Comparison of ENCODE assay signal across 2 cellular contexts in genomic region chr3:25428003-25428861, GRCh38.
A peak's percentile ranks its signal among the peaks of the same experiment; 100 is the strongest.
TF ChIP-seq lines count a peak whose summit lies in the region.

TSS of gene RARB (plus strand) at chr3:25428263. CDS start at chr3:25428732, 469 bp downstream.

TF ChIP-seq in H1, 55 proteins besides CTCF, POLR2A, EP300 and RAD21 (continues in another document):
- TF ChIP-seq RBBP5 (IDR thresholded peaks at IDR 0.05; ENCODE audit: borderline replicate concordance, low read depth, low read length) (no peak), SAP30 (IDR thresholded peaks at IDR 0.05; ENCODE audit: insufficient read depth, insufficient replicate concordance, low read length) (no peak), CEBPB (IDR thresholded peaks at IDR 0.05; ENCODE audit: low read depth, low read length) (peak; percentile 66; the same call in 1 of the 2 replicates), BRCA1 (IDR thresholded peaks at IDR 0.05; ENCODE audit: low read depth, low read length) (no peak), E2F6 (IDR thresholded peaks at IDR 0.05) (no peak), CHD2 (IDR thresholded peaks at IDR 0.05; ENCODE audit: low read length) (no peak), CBX8 (IDR thresholded peaks at IDR 0.05; ENCODE audit: borderline replicate concordance, low read depth, low read length) (no peak), GABPA (IDR thresholded peaks at IDR 0.05; ENCODE audit: borderline replicate concordance, insufficient read depth, low read length) (no peak), TEAD4 (IDR thresholded peaks at IDR 0.05; ENCODE audit: low read depth, low read length) (no peak), YY1 (IDR thresholded peaks at IDR 0.05; ENCODE audit: low read depth, low read length) (no peak), KDM5A (IDR thresholded peaks at IDR 0.05; ENCODE audit: low read length) (no peak), SP4 (IDR thresholded peaks at IDR 0.05; ENCODE audit: low read length) (no peak), CHD7 (IDR thresholded peaks at IDR 0.05; ENCODE audit: insufficient replicate concordance, low read length) (no peak), USF2 (IDR thresholded peaks at IDR 0.05; ENCODE audit: low read length) (no peak), BCL11A (IDR thresholded peaks at IDR 0.05; ENCODE audit: low read depth in 2 of 2, low read length in 2 of 2) (no peak), NRF1 (IDR thresholded peaks at IDR 0.05; ENCODE audit: low read depth, low read length) (no peak), RXRA (IDR thresholded peaks at IDR 0.05; ENCODE audit: insufficient read depth, low read depth, low read length) (peak; percentile 100)

TF ChIP-seq in HepG2, 621 proteins besides CTCF, POLR2A, EP300 and RAD21 (continues in another document):
- TF ChIP-seq ZBTB46 (CRISPR knock-in tag; IDR thresholded peaks at IDR 0.05; ENCODE audit: borderline replicate concordance) (no peak), PRMT3 (CRISPR knock-in tag; IDR thresholded peaks at IDR 0.05; ENCODE audit: borderline replicate concordance, low read depth) (no peak), PHB2 (IDR thresholded peaks at IDR 0.05; ENCODE audit: partially characterized antibody) (no peak), SNAPC2 (CRISPR knock-in tag; IDR thresholded peaks at IDR 0.05) (no peak), ZNF556 (CRISPR knock-in tag; IDR thresholded peaks at IDR 0.05; ENCODE audit: borderline replicate concordance) (no peak), IKZF1 (IDR thresholded peaks at IDR 0.05) (no peak), FOXM1 (CRISPR knock-in tag; IDR thresholded peaks at IDR 0.05) (no peak), ETS1 (CRISPR knock-in tag; IDR thresholded peaks at IDR 0.05) (no peak), ZNF546 (CRISPR knock-in tag; conservative IDR thresholded peaks at IDR 0.05) (no peak), ESRRA (CRISPR knock-in tag; IDR thresholded peaks at IDR 0.05; ENCODE audit: low read depth) (peak; percentile 70; the same call in 1 of the 2 replicates), BORCS8-MEF2B (CRISPR knock-in tag; IDR thresholded peaks at IDR 0.05) (no peak), ZNF501 (CRISPR knock-in tag; IDR thresholded peaks at IDR 0.05) (no peak), CEBPB (IDR thresholded peaks at IDR 0.05; ENCODE audit: borderline replicate concordance, low read depth, low read length) (peak; percentile 70), MED1 (CRISPR knock-in tag; IDR thresholded peaks at IDR 0.05) (no peak), CEBPG (CRISPR knock-in tag; IDR thresholded peaks at IDR 0.05) (peak; percentile 45; the same call in 1 of the 2 replicates), RFX5 (IDR thresholded peaks at IDR 0.05; ENCODE audit: low read depth, low read length) (no peak), ZNF547 (CRISPR knock-in tag; IDR thresholded peaks at IDR 0.05) (no peak), ZNF407 (CRISPR knock-in tag; IDR thresholded peaks at IDR 0.05; ENCODE audit: not compliant biosample characterization) (no peak), PRDM10 (CRISPR knock-in tag; IDR thresholded peaks at IDR 0.05; ENCODE audit: low read depth) (peak; percentile 98), ZNF276 (CRISPR knock-in tag; IDR thresholded peaks at IDR 0.05; ENCODE audit: low read depth) (no peak), ZNF367 (CRISPR knock-in tag; IDR thresholded peaks at IDR 0.05; ENCODE audit: borderline replicate concordance) (no peak), PLSCR1 (CRISPR knock-in tag; IDR thresholded peaks at IDR 0.05; ENCODE audit: borderline replicate concordance) (no peak), NCOR1 (IDR thresholded peaks at IDR 0.05; ENCODE audit: borderline replicate concordance, low read length) (peak; percentile 34; the same call in 1 of the 2 replicates), ZNF746 (CRISPR knock-in tag; IDR thresholded peaks at IDR 0.05) (no peak), ONECUT2 (CRISPR knock-in tag; IDR thresholded peaks at IDR 0.05) (no peak), SUZ12 (IDR thresholded peaks at IDR 0.05; ENCODE audit: low read depth, low read length) (no peak), NKX3-1 (CRISPR knock-in tag; IDR thresholded peaks at IDR 0.05) (no peak), ZNF431 (CRISPR knock-in tag; IDR thresholded peaks at IDR 0.05; ENCODE audit: borderline replicate concordance, low read depth) (no peak), MAX (IDR thresholded peaks at IDR 0.05) (no peak), ZNF772 (CRISPR knock-in tag; IDR thresholded peaks at IDR 0.05) (no peak), TP53 (CRISPR knock-in tag; conservative IDR thresholded peaks at IDR 0.05) (no peak), DMAP1 (CRISPR knock-in tag; IDR thresholded peaks at IDR 0.05) (no peak), NFE2 (CRISPR knock-in tag; IDR thresholded peaks at IDR 0.05) (no peak)
